ENCODE assay signal across 1 cellular context in the genomic region with DNA sequence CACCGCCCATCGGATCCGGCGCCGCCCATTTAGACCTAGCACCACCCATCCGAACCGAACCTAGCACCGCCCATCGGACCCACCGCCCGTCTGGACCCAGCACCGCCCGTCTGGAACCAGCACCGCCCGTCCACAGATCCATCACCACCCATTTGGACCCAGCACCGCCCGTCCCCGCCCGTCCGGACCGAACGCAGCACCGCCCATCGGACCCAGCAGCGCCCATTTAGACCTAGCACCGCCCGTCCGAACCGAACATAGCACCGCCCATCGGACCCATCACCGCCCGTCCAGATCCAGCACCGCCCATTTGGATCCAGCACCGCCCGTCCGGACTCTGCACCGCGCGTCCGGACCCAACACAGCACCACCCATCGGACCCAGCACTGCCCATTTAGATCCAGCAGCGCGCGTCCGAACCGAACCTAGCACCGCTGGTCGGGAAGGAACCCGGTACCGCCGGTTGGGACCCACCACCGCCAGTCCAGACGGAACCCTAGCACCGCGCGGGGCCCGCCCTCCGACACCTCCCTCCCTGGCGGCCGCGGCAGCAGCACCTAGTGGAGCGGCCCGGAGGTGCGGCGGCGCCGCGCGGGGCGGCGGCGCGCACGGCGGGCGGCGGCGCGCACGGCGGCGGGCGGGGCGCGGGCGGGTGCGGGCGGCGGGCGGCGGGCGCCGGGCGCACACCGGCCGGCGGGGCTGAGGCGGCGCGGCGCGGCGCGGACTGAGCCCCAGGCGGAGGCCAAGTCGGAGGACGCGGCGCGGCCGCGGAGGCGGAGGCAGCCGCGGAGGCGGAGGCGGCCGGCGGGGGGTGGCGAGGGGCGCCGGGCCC.
A peak's percentile ranks its signal among the peaks of the same experiment; 100 is the strongest.
TF ChIP-seq lines count a peak whose summit lies in the region.

A gene with protein sequence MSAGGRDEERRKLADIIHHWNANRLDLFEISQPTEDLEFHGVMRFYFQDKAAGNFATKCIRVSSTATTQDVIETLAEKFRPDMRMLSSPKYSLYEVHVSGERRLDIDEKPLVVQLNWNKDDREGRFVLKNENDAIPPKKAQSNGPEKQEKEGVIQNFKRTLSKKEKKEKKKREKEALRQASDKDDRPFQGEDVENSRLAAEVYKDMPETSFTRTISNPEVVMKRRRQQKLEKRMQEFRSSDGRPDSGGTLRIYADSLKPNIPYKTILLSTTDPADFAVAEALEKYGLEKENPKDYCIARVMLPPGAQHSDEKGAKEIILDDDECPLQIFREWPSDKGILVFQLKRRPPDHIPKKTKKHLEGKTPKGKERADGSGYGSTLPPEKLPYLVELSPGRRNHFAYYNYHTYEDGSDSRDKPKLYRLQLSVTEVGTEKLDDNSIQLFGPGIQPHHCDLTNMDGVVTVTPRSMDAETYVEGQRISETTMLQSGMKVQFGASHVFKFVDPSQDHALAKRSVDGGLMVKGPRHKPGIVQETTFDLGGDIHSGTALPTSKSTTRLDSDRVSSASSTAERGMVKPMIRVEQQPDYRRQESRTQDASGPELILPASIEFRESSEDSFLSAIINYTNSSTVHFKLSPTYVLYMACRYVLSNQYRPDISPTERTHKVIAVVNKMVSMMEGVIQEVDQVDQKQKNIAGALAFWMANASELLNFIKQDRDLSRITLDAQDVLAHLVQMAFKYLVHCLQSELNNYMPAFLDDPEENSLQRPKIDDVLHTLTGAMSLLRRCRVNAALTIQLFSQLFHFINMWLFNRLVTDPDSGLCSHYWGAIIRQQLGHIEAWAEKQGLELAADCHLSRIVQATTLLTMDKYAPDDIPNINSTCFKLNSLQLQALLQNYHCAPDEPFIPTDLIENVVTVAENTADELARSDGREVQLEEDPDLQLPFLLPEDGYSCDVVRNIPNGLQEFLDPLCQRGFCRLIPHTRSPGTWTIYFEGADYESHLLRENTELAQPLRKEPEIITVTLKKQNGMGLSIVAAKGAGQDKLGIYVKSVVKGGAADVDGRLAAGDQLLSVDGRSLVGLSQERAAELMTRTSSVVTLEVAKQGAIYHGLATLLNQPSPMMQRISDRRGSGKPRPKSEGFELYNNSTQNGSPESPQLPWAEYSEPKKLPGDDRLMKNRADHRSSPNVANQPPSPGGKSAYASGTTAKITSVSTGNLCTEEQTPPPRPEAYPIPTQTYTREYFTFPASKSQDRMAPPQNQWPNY (N-terminal part only) (plus strand): TSS at position 682 of the 832 bp plus-strand sequence. CDS start 222 bp downstream, outside the sequence.

TF ChIP-seq in HepG2, 621 proteins besides CTCF, POLR2A, EP300 and RAD21 (continues in another document):
- no peak for TF ChIP-seq ARNT (IDR thresholded peaks at IDR 0.05)
- TF ChIP-seq SNRNP70 (IDR thresholded peaks at IDR 0.05; ENCODE audit: low read depth, low read length): no peak
- no peak for TF ChIP-seq SMAD3 (CRISPR knock-in tag; IDR thresholded peaks at IDR 0.05)
- 0 out of 2 replicates have a peak, but pooled peaks have one; percentile 12 for TF ChIP-seq WIZ (CRISPR knock-in tag; IDR thresholded peaks at IDR 0.05)
- no peak for TF ChIP-seq ATF7 (IDR thresholded peaks at IDR 0.05)
- peak; percentile 74; the same call in 1 of the 2 replicates for TF ChIP-seq ATF7 (CRISPR knock-in tag; IDR thresholded peaks at IDR 0.05)
- no peak for TF ChIP-seq KLF6 (CRISPR knock-in tag; IDR thresholded peaks at IDR 0.05)
- TF ChIP-seq, protein P1, sequence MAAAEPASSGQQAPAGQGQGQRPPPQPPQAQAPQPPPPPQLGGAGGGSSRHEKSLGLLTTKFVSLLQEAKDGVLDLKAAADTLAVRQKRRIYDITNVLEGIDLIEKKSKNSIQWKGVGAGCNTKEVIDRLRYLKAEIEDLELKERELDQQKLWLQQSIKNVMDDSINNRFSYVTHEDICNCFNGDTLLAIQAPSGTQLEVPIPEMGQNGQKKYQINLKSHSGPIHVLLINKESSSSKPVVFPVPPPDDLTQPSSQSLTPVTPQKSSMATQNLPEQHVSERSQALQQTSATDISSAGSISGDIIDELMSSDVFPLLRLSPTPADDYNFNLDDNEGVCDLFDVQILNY (CRISPR knock-in tag; conservative IDR thresholded peaks at IDR 0.05): 0 out of 2 replicates have a peak, but pooled peaks have one; percentile 35
- TF ChIP-seq PAWR (CRISPR knock-in tag; IDR thresholded peaks at IDR 0.05; ENCODE audit: borderline replicate concordance): peak; percentile 79; the same call in 1 of the 2 replicates
- no peak for TF ChIP-seq ZNF496 (CRISPR knock-in tag; IDR thresholded peaks at IDR 0.05; ENCODE audit: insufficient replicate concordance)
- no peak for TF ChIP-seq CREB1 (IDR thresholded peaks at IDR 0.05)
- no peak for TF ChIP-seq CREB1 (CRISPR knock-in tag; IDR thresholded peaks at IDR 0.05)
- TF ChIP-seq, protein P2, sequence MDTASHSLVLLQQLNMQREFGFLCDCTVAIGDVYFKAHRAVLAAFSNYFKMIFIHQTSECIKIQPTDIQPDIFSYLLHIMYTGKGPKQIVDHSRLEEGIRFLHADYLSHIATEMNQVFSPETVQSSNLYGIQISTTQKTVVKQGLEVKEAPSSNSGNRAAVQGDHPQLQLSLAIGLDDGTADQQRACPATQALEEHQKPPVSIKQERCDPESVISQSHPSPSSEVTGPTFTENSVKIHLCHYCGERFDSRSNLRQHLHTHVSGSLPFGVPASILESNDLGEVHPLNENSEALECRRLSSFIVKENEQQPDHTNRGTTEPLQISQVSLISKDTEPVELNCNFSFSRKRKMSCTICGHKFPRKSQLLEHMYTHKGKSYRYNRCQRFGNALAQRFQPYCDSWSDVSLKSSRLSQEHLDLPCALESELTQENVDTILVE (CRISPR knock-in tag; IDR thresholded peaks at IDR 0.05): no peak
- TF ChIP-seq, protein P3, sequence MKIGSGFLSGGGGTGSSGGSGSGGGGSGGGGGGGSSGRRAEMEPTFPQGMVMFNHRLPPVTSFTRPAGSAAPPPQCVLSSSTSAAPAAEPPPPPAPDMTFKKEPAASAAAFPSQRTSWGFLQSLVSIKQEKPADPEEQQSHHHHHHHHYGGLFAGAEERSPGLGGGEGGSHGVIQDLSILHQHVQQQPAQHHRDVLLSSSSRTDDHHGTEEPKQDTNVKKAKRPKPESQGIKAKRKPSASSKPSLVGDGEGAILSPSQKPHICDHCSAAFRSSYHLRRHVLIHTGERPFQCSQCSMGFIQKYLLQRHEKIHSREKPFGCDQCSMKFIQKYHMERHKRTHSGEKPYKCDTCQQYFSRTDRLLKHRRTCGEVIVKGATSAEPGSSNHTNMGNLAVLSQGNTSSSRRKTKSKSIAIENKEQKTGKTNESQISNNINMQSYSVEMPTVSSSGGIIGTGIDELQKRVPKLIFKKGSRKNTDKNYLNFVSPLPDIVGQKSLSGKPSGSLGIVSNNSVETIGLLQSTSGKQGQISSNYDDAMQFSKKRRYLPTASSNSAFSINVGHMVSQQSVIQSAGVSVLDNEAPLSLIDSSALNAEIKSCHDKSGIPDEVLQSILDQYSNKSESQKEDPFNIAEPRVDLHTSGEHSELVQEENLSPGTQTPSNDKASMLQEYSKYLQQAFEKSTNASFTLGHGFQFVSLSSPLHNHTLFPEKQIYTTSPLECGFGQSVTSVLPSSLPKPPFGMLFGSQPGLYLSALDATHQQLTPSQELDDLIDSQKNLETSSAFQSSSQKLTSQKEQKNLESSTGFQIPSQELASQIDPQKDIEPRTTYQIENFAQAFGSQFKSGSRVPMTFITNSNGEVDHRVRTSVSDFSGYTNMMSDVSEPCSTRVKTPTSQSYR (CRISPR knock-in tag; IDR thresholded peaks at IDR 0.05; ENCODE audit: borderline replicate concordance): peak; percentile 19; the same call in 1 of the 2 replicates
- TF ChIP-seq ZNF530 (CRISPR knock-in tag; IDR thresholded peaks at IDR 0.05; ENCODE audit: low read depth): no peak
- TF ChIP-seq, protein P4, sequence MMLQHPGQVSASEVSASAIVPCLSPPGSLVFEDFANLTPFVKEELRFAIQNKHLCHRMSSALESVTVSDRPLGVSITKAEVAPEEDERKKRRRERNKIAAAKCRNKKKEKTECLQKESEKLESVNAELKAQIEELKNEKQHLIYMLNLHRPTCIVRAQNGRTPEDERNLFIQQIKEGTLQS (CRISPR knock-in tag; IDR thresholded peaks at IDR 0.05): peak; percentile 19; the same call in 1 of the 2 replicates
- peak; percentile 64; the same call in 1 of the 2 replicates for TF ChIP-seq MYC (CRISPR knock-in tag; IDR thresholded peaks at IDR 0.05; ENCODE audit: borderline replicate concordance)
- TF ChIP-seq, protein P5, sequence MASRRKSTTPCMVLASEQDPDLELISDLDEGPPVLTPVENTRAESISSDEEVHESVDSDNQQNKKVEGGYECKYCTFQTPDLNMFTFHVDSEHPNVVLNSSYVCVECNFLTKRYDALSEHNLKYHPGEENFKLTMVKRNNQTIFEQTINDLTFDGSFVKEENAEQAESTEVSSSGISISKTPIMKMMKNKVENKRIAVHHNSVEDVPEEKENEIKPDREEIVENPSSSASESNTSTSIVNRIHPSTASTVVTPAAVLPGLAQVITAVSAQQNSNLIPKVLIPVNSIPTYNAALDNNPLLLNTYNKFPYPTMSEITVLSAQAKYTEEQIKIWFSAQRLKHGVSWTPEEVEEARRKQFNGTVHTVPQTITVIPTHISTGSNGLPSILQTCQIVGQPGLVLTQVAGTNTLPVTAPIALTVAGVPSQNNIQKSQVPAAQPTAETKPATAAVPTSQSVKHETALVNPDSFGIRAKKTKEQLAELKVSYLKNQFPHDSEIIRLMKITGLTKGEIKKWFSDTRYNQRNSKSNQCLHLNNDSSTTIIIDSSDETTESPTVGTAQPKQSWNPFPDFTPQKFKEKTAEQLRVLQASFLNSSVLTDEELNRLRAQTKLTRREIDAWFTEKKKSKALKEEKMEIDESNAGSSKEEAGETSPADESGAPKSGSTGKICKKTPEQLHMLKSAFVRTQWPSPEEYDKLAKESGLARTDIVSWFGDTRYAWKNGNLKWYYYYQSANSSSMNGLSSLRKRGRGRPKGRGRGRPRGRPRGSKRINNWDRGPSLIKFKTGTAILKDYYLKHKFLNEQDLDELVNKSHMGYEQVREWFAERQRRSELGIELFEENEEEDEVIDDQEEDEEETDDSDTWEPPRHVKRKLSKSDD (CRISPR knock-in tag; IDR thresholded peaks at IDR 0.05; ENCODE audit: low read depth): 0 out of 2 replicates have a peak, but pooled peaks have one; percentile 23
- peak; percentile 56; the same call in 1 of the 2 replicates for TF ChIP-seq ZBTB20 (CRISPR knock-in tag; IDR thresholded peaks at IDR 0.05; ENCODE audit: borderline replicate concordance, low read depth)
- peak; percentile 62; the same call in 1 of the 2 replicates for TF ChIP-seq ZSCAN21 (CRISPR knock-in tag; IDR thresholded peaks at IDR 0.05; ENCODE audit: borderline replicate concordance)
- TF ChIP-seq KDM5B (CRISPR knock-in tag; IDR thresholded peaks at IDR 0.05; ENCODE audit: borderline replicate concordance): peak; percentile 63; the same call in 1 of the 2 replicates
- TF ChIP-seq ZNF850 (CRISPR knock-in tag; conservative IDR thresholded peaks at IDR 0.05): peak; percentile 40; the same call in 1 of the 2 replicates
- TF ChIP-seq ZMAT3 (CRISPR knock-in tag; conservative IDR thresholded peaks at IDR 0.05): peak; percentile 18; the same call in 1 of the 2 replicates
- TF ChIP-seq, protein P6, sequence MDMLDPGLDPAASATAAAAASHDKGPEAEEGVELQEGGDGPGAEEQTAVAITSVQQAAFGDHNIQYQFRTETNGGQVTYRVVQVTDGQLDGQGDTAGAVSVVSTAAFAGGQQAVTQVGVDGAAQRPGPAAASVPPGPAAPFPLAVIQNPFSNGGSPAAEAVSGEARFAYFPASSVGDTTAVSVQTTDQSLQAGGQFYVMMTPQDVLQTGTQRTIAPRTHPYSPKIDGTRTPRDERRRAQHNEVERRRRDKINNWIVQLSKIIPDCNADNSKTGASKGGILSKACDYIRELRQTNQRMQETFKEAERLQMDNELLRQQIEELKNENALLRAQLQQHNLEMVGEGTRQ (IDR thresholded peaks at IDR 0.05; ENCODE audit: low read depth, low read length): no peak
- TF ChIP-seq, protein P6 (CRISPR knock-in tag; IDR thresholded peaks at IDR 0.05; ENCODE audit: borderline replicate concordance): no peak
- no peak for TF ChIP-seq RORA (CRISPR knock-in tag; IDR thresholded peaks at IDR 0.05)
- TF ChIP-seq ZNF30 (CRISPR knock-in tag; IDR thresholded peaks at IDR 0.05): no peak
- peak; percentile 80 for TF ChIP-seq ZNF782 (CRISPR knock-in tag; IDR thresholded peaks at IDR 0.05; ENCODE audit: borderline replicate concordance)
- TF ChIP-seq ZNF430 (CRISPR knock-in tag; IDR thresholded peaks at IDR 0.05): peak; percentile 20; the same call in 1 of the 2 replicates
- no peak for TF ChIP-seq NPAS2 (CRISPR knock-in tag; IDR thresholded peaks at IDR 0.05; ENCODE audit: borderline replicate concordance)
- no peak for TF ChIP-seq TSC22D2 (CRISPR knock-in tag; IDR thresholded peaks at IDR 0.05; ENCODE audit: borderline replicate concordance)
- TF ChIP-seq ZFP37 (CRISPR knock-in tag; IDR thresholded peaks at IDR 0.05; ENCODE audit: borderline replicate concordance): no peak
- no peak for TF ChIP-seq RFX3 (CRISPR knock-in tag; IDR thresholded peaks at IDR 0.05)
- TF ChIP-seq, protein P7, sequence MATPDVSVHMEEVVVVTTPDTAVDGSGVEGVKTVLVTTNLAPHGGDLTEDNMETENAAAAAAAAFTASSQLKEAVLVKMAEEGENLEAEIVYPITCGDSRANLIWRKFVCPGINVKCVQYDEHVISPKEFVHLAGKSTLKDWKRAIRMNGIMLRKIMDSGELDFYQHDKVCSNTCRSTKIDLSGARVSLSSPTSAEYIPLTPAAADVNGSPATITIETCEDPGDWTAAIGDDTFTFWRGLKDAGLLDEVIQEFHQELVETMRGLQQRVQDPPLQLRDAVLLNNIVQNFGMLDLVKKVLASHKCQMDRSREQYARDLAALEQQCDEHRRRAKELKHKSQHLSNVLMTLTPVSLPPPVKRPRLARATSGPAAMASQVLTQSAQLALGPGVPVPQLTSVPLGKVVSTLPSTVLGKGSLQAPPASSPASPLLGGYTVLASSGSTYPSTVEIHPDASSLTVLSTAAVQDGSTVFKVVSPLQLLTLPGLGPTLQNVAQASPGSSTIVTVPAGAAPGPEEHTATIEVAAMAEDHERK (CRISPR knock-in tag; IDR thresholded peaks at IDR 0.05; ENCODE audit: low read depth): peak; percentile 75; the same call in 1 of the 2 replicates
- peak; percentile 22 for TF ChIP-seq YY1 (IDR thresholded peaks at IDR 0.05; ENCODE audit: insufficient read depth, insufficient replicate concordance, low read depth, low read length)
- no peak for TF ChIP-seq FIP1L1 (IDR thresholded peaks at IDR 0.05; ENCODE audit: borderline replicate concordance, insufficient read depth, low read depth, low read length)
- TF ChIP-seq ZNF547 (CRISPR knock-in tag; IDR thresholded peaks at IDR 0.05): peak; percentile 72
- peak; percentile 70 for TF ChIP-seq YEATS4 (CRISPR knock-in tag; IDR thresholded peaks at IDR 0.05; ENCODE audit: borderline replicate concordance)
- 0 out of 2 replicates have a peak, but pooled peaks have one; percentile 1 for TF ChIP-seq HCFC1 (IDR thresholded peaks at IDR 0.05; ENCODE audit: low read depth, low read length)
- TF ChIP-seq, protein P8, sequence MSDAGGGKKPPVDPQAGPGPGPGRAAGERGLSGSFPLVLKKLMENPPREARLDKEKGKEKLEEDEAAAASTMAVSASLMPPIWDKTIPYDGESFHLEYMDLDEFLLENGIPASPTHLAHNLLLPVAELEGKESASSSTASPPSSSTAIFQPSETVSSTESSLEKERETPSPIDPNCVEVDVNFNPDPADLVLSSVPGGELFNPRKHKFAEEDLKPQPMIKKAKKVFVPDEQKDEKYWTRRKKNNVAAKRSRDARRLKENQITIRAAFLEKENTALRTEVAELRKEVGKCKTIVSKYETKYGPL (CRISPR knock-in tag; IDR thresholded peaks at IDR 0.05): no peak
- peak; percentile 54 for TF ChIP-seq IKZF4 (CRISPR knock-in tag; IDR thresholded peaks at IDR 0.05; ENCODE audit: borderline replicate concordance, low read depth, not compliant biosample characterization)
